Comparison of ENCODE assay signal across 8 cellular contexts in the genomic region with DNA sequence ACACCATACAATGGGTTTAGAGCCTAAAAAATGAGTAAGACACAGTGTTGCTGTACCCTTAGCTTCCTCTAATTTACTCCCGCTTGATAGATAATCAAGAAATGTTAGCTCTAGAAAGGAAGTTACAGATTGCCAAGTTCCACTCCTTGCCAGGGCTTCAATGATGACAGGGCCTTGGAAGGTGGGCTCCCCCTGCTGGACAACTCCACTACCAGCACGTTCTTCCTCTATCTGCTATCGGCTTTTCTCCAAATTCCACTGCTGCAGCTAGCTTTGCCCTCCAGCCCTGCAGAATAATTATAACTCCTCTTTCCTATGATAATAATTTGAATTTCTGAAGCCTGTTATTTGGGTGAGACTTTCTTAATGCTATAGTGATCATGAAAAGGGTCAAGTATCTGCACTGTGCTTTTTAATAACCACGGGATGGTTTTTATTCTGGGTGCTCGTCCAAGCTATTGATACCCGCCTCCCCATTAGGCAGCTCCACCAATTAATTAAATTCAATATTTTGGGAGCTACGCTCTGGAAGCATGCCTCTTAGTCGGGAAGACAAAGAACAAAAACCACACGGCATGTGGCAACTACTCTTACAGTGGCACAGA. TPM values are rescaled to one million over a fixed set of nuclear protein-coding genes. Genes with fewer than 3 reads are reported as not detected.
DNase-seq lines count a peak whose midpoint lies in the region; ATAC-seq and TF ChIP-seq lines count a peak whose summit lies in the region.

No MANE protein-coding gene starts in this region.

- H3K4me2 ChIP-seq in HCT116 (ENCODE audit: low read length) (no peak overlapping the region), OCI-LY1 (ENCODE audit: low read length) (no peak overlapping the region)

- H3K9me2 ChIP-seq in HCT116 (ENCODE audit: insufficient read depth) (no peaks in the 10 kb centered on the region), OCI-LY1 (ENCODE audit: low read depth, low read length) (no peaks in the 10 kb centered on the region)

- POLR2A ChIA-PET in BJ (lab: Charles Lee) (no interaction called here), HCT116 (lab: Charles Lee) (no interaction called here)

- H3K4me1 ChIP-seq in HCT116 (ENCODE audit: control insufficient read depth in 1 of 2, insufficient read depth in 2 of 2, low read length in 2 of 2): no peaks in the 10 kb centered on the region
- H3K4me1 ChIP-seq in OCI-LY1 (ENCODE audit: insufficient read depth, low read length, severe bottlenecking): no peaks in the 10 kb centered on the region
- H3K4me1 ChIP-seq in testis: no peaks in the 10 kb centered on the region

- CTCF ChIA-PET in BJ (lab: Yijun Ruan, JAX): interaction anchor here (0.7 to 3.1 kb wide), 15 partner anchors 9 to 945 kb away, joined by 3 to 44 read pairs (median 4); a partner anchor contains a TSS
- CTCF ChIA-PET in HCT116 (lab: Charles Lee): interaction anchor here (0.8 to 1.2 kb wide), 10 partner anchors 9 to 63 kb away, joined by 3 to 15 read pairs (median 4); no protein-coding TSS in a partner anchor

- 50 to 55% methylated on average over 9 of the region's 9 CpGs for WGBS in testis, 2 donors

- H3K27ac ChIP-seq in HCT116 (ENCODE audit: low read depth, low read length) (no peak overlapping the region), OCI-LY1 (ENCODE audit: low read depth, low read length, poor library complexity, severe bottlenecking) (no peak overlapping the region), testis (no peak overlapping the region)

- H4K20me1 ChIP-seq in HCT116 (ENCODE audit: insufficient read depth) (no peaks in the 10 kb centered on the region), OCI-LY1 (ENCODE audit: insufficient read depth, low read length) (no peaks in the 10 kb centered on the region)

- peaks cover 2% of the 10 kb centered on the region; the same call in 1 of the 2 replicates for H3K27me3 ChIP-seq in BJ (ENCODE audit: control insufficient read depth, insufficient read depth, low read length)
- H3K27me3 ChIP-seq in HCT116 (ENCODE audit: insufficient read depth, low read length): peaks cover 10% of the 10 kb centered on the region
- no peaks in the 10 kb centered on the region for H3K27me3 ChIP-seq in OCI-LY1 (ENCODE audit: insufficient read depth, low read length)
- H3K27me3 ChIP-seq in testis: no peaks in the 10 kb centered on the region

- no TSS peak for BruUV-seq in HCT116 (replicated peaks; lab: Mats Ljungman, UMichigan)

- RAD21 ChIA-PET in HCT116 (lab: Charles Lee; ENCODE audit: low non-redundant PET in 1 of 2, low total read pairs in 2 of 2, uncharacterized antibody in 2 of 2, unreplicated experiment in 2 of 2): interaction anchor here (0.5 to 1.0 kb wide), 3 partner anchors 31 to 356 kb away, joined by 3 to 4 read pairs (median 4); no protein-coding TSS in a partner anchor

- H3K9ac ChIP-seq in HCT116 (ENCODE audit: low read length) (no peak overlapping the region), OCI-LY1 (ENCODE audit: low read length) (no peak overlapping the region)

- intact Hi-C loops in HCT116 (cut with micrococcal nuclease): loop anchor here (1.0 kb wide), 1 partner anchor 31 kb away; no protein-coding TSS in a partner anchor
- intact Hi-C loops in testis (cut with DNase I; ENCODE audit: low total_unique reads): no loop called here

- H3K4me3 ChIP-seq in BJ (ENCODE audit: low read depth, low read length): no peak overlapping the region
- H3K4me3 ChIP-seq in HCT116 (replicated peaks in 1 of 2; ENCODE audit: low read depth in 1 of 2, low read length in 2 of 2): no peak overlapping the region
- H3K4me3 ChIP-seq in OCI-LY1 (ENCODE audit: low read depth, low read length, poor library complexity, severe bottlenecking): no peak overlapping the region
- no peak overlapping the region for H3K4me3 ChIP-seq in fibroblast of mammary gland (ENCODE audit: control insufficient read depth, low read depth, low read length)
- H3K4me3 ChIP-seq in testis: no peak overlapping the region

- ATAC-seq in HCT116: peak; percentile 78
- ATAC-seq in GM21786 (IDR thresholded peaks at IDR 0.05; ENCODE audit: unreplicated experiment): no peak

- H3K79me2 ChIP-seq in HCT116 (ENCODE audit: insufficient read depth, low read length) (no peaks in the 10 kb centered on the region), OCI-LY1 (ENCODE audit: insufficient read depth, low read length) (no peaks in the 10 kb centered on the region)

- H2AFZ ChIP-seq in HCT116 (ENCODE audit: low read depth, low read length, poor library complexity, severe bottlenecking) (no peak overlapping the region), OCI-LY1 (ENCODE audit: low read length) (no peak overlapping the region)

- H3F3A ChIP-seq in OCI-LY1 (ENCODE audit: insufficient read depth, low read length): no peaks in the 10 kb centered on the region

- H3K9me3 ChIP-seq in HCT116 (ENCODE audit: control insufficient read depth in 1 of 2, insufficient read depth in 1 of 2, low read depth in 1 of 2, low read length in 2 of 2) (no peaks in the 10 kb centered on the region), OCI-LY1 (ENCODE audit: low read length) (no peaks in the 10 kb centered on the region), testis (no peaks in the 10 kb centered on the region)

- peak; percentile 23; the same call in 1 of the 2 replicates for TF ChIP-seq RAD21 in HCT116 (IDR thresholded peaks at IDR 0.05; ENCODE audit: low read depth)

- TF ChIP-seq CTCF in BJ (IDR thresholded peaks at IDR 0.05; ENCODE audit: insufficient read depth, low read depth, low read length): peak; percentile 96
- TF ChIP-seq CTCF in HCT116 (IDR thresholded peaks at IDR 0.05 in 2 of 3, conservative IDR thresholded peaks at IDR 0.05 in 1 of 3; ENCODE audit: borderline replicate concordance in 1 of 3, insufficient read depth in 1 of 3, low read depth in 2 of 3, low read length in 2 of 3): peak; percentile 27 to 90 (median 84); a peak in 4 of 6 replicates
- peak; percentile 79 for TF ChIP-seq CTCF in OCI-LY1 (IDR thresholded peaks at IDR 0.05; ENCODE audit: low read length)
- TF ChIP-seq CTCF in fibroblast of mammary gland (conservative IDR thresholded peaks at IDR 0.05; ENCODE audit: control insufficient read depth, insufficient read depth, low read depth, low read length): peak; percentile 98
- peak; percentile 37 to 83 (median 76) for TF ChIP-seq CTCF in testis (IDR thresholded peaks at IDR 0.05)

- TF ChIP-seq POLR2A in HCT116 (IDR thresholded peaks at IDR 0.05; ENCODE audit: borderline replicate concordance, extremely low read depth, insufficient read depth, insufficient read length) (no peak), testis (IDR thresholded peaks at IDR 0.05) (no peak)

- DNase-seq in BJ (ENCODE audit: low read depth) (peak; percentile 4), HCT116 (ENCODE audit: low read depth, low spot score) (peak; percentile 44), fibroblast of mammary gland (ENCODE audit: low read depth) (peak; percentile 75), nucleus accumbens (lab: John Stamatoyannopoulos, UW) (peak in 45 of 56 donors; percentile 9 to 87 (median 41)), testis (peak; percentile 88)
- peak; percentile 39 for DNase-seq in activated T-cell treated with anti-CD3 and anti-CD28 coated beads, Interleukin-2, amount 50 U/mL, for 1 hour

- H3K36me3 ChIP-seq in BJ (ENCODE audit: control insufficient read depth, insufficient read depth, low read length): no peaks in the 10 kb centered on the region
- H3K36me3 ChIP-seq in HCT116 (ENCODE audit: control insufficient read depth in 1 of 2, insufficient read depth in 2 of 2, low read length in 2 of 2): no peaks in the 10 kb centered on the region
- H3K36me3 ChIP-seq in OCI-LY1 (ENCODE audit: insufficient read depth, low read length): no peaks in the 10 kb centered on the region
- H3K36me3 ChIP-seq in testis (ENCODE audit: low read depth, missing control alignments): no peaks in the 10 kb centered on the region

TF ChIP-seq in HCT116, 20 proteins besides CTCF, POLR2A, EP300 and RAD21 (continues in another document):
- no peak for TF ChIP-seq SIN3A (IDR thresholded peaks at IDR 0.05; ENCODE audit: low read depth)
- TF ChIP-seq POLR2AphosphoS5 (IDR thresholded peaks at IDR 0.05; ENCODE audit: low read depth, low read length): no peak
- TF ChIP-seq ELF1 (IDR thresholded peaks at IDR 0.05; ENCODE audit: borderline replicate concordance, low read depth): no peak
- TF ChIP-seq, protein P1, sequence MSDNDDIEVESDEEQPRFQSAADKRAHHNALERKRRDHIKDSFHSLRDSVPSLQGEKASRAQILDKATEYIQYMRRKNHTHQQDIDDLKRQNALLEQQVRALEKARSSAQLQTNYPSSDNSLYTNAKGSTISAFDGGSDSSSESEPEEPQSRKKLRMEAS (IDR thresholded peaks at IDR 0.05): no peak
- TF ChIP-seq JUND (IDR thresholded peaks at IDR 0.05): no peak
- TF ChIP-seq, protein P2, sequence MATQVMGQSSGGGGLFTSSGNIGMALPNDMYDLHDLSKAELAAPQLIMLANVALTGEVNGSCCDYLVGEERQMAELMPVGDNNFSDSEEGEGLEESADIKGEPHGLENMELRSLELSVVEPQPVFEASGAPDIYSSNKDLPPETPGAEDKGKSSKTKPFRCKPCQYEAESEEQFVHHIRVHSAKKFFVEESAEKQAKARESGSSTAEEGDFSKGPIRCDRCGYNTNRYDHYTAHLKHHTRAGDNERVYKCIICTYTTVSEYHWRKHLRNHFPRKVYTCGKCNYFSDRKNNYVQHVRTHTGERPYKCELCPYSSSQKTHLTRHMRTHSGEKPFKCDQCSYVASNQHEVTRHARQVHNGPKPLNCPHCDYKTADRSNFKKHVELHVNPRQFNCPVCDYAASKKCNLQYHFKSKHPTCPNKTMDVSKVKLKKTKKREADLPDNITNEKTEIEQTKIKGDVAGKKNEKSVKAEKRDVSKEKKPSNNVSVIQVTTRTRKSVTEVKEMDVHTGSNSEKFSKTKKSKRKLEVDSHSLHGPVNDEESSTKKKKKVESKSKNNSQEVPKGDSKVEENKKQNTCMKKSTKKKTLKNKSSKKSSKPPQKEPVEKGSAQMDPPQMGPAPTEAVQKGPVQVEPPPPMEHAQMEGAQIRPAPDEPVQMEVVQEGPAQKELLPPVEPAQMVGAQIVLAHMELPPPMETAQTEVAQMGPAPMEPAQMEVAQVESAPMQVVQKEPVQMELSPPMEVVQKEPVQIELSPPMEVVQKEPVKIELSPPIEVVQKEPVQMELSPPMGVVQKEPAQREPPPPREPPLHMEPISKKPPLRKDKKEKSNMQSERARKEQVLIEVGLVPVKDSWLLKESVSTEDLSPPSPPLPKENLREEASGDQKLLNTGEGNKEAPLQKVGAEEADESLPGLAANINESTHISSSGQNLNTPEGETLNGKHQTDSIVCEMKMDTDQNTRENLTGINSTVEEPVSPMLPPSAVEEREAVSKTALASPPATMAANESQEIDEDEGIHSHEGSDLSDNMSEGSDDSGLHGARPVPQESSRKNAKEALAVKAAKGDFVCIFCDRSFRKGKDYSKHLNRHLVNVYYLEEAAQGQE (IDR thresholded peaks at IDR 0.05; ENCODE audit: low read depth): no peak
- no peak for TF ChIP-seq EZH2phosphoT487 (IDR thresholded peaks at IDR 0.05; ENCODE audit: borderline replicate concordance)
- TF ChIP-seq EGR1 (IDR thresholded peaks at IDR 0.05; ENCODE audit: low read depth): no peak

RNA-seq across cellular contexts. Expression of a gene that starts 9.0 kb away (rescaled TPM):
- polyA plus RNA-seq in BJ (2011; rRNA removed) (0.07 and 0.13 TPM in 2 replicates), testis (ENCODE audit: insufficient read depth, low read depth, low replicate concordance) (9.4 TPM)
- 0.28 TPM in 1 of 2 replicates, not detected in the other for polyA minus RNA-seq in BJ (2011; rRNA and poly(A)+ RNA removed)
- total RNA-seq in HCT116 (2021; ENCODE audit: unreplicated experiment) (not detected), testis (10 to 100 TPM in 1 of 2 donors, 1 to 10 TPM in 1; 3.6 to 16.7 TPM)
- polyA plus RNA-seq in HCT116 (2012): not detected in 2 replicates

Comparison
In these comparisons a context has a peak if more than half of its experiments do, and no peak if none do; other contexts are left out.
1. DNase-seq: peak in every context shown above with its lines; median percentile 88 in testis; 75 in fibroblast of mammary gland; 44 in HCT116; 41 in nucleus accumbens; 39 in activated T-cell treated with anti-CD3 and anti-CD28 coated beads, Interleukin-2, amount 50 U/mL, for 1 hour; 4 in BJ.